Comparison of ENCODE assay signal across 1 cellular context in genomic region chr1:21577933-21578332, GRCh38.
TF ChIP-seq lines count a peak whose summit lies in the region.

No MANE protein-coding gene starts in this region.

TF ChIP-seq in WTC11, 78 proteins besides CTCF, POLR2A, EP300 and RAD21 (continued from another document):
- TF ChIP-seq ATF6 (CRISPR knock-in tag; IDR thresholded peaks at IDR 0.05) = no peak
- TF ChIP-seq PRRX2 (CRISPR knock-in tag; IDR thresholded peaks at IDR 0.05) = no peak
- no peak for TF ChIP-seq NFE2L1 (CRISPR knock-in tag; IDR thresholded peaks at IDR 0.05)
- TF ChIP-seq CBFB (CRISPR knock-in tag; IDR thresholded peaks at IDR 0.05; ENCODE audit: low read depth) = no peak
- TF ChIP-seq ZNF671 (CRISPR knock-in tag; IDR thresholded peaks at IDR 0.05) = no peak
- no peak for TF ChIP-seq STAT6 (CRISPR knock-in tag; conservative IDR thresholded peaks at IDR 0.05; ENCODE audit: low read depth)
- TF ChIP-seq ELF4 (CRISPR knock-in tag; IDR thresholded peaks at IDR 0.05; ENCODE audit: low read depth) = no peak
- no peak for TF ChIP-seq FOXK1 (CRISPR knock-in tag; IDR thresholded peaks at IDR 0.05)
- TF ChIP-seq ZBTB43 (CRISPR knock-in tag; IDR thresholded peaks at IDR 0.05) = no peak
- TF ChIP-seq ZBTB21 (CRISPR knock-in tag; IDR thresholded peaks at IDR 0.05; ENCODE audit: borderline replicate concordance) = no peak
- no peak for TF ChIP-seq ZNF396 (CRISPR knock-in tag; IDR thresholded peaks at IDR 0.05; ENCODE audit: borderline replicate concordance)
- TF ChIP-seq FOXP1 (CRISPR knock-in tag; IDR thresholded peaks at IDR 0.05; ENCODE audit: borderline replicate concordance) = no peak
- no peak for TF ChIP-seq AR (CRISPR knock-in tag; IDR thresholded peaks at IDR 0.05)
- no peak for TF ChIP-seq ATF3 (CRISPR knock-in tag; conservative IDR thresholded peaks at IDR 0.05)
- no peak for TF ChIP-seq NR3C1 (CRISPR knock-in tag; conservative IDR thresholded peaks at IDR 0.05; ENCODE audit: low read depth)
- TF ChIP-seq TP53 (CRISPR knock-in tag; IDR thresholded peaks at IDR 0.05) = no peak
